Comparison of ENCODE assay signal across 11 cellular contexts in genomic region chr1:243730499-243731150, GRCh38.
DNase-seq lines count a peak whose midpoint lies in the region; ATAC-seq and TF ChIP-seq lines count a peak whose summit lies in the region.
"Had no signal": no experiment of that assay in that cellular context is flagged by ENCODE, and none has a peak within 500 bp of the region (broad histone marks: within the 10 kb centered on the region; RNA-seq: fewer than 3 reads in every experiment).

No MANE protein-coding gene starts in this region.

- DNase-seq in DND-41 (peak; percentile 23), NOMO-1 treated with dmso at 0.1 percent for 144 hours (lab: John Stamatoyannopoulos, UW; ENCODE audit: unreplicated experiment) (peak; percentile 44), endodermal cell (no peak), GOT3 (lab: John Stamatoyannopoulos, UW) (no peak), GM13977 (ENCODE audit: low spot score) (no peak), glomerular visceral epithelial cell (ENCODE audit: extremely low spot score) (no peak), NCI-H187 (lab: John Stamatoyannopoulos, UW) (no peak)
- DNase-seq: effector memory CD4-positive, alpha-beta T cell; T-helper 2 cell; uterus had no signal

- no peak overlapping the region for H3K4me2 ChIP-seq in DND-41 (ENCODE audit: insufficient read depth, low read length)

- peaks cover 8% of the 10 kb centered on the region for H3K9me3 Mint-ChIP-seq in endodermal cell

- 95 to 96% methylated on average over 11 to 23 of the region's 23 CpGs for WGBS in endodermal cell (ENCODE audit: insufficient coverage in 1 of 2, insufficient read length in 1 of 2), 2 experiments

- no peak overlapping the region for H3K27ac Mint-ChIP-seq in endodermal cell

- peak; percentile 53; the same call in 2 of the 3 replicates for ATAC-seq in DND-41 (ENCODE audit: insufficient read depth, low read depth)

- H3K36me3 ChIP-seq in DND-41 (ENCODE audit: insufficient read depth, low read length) (peaks cover 16% of the 10 kb centered on the region), endodermal cell (ENCODE audit: control insufficient read depth, insufficient read depth, low read length) (no peaks in the 10 kb centered on the region), neutrophil (no peaks in the 10 kb centered on the region)
- H3K36me3 ChIP-seq: uterus had no signal

- H4K20me1 ChIP-seq in DND-41 (ENCODE audit: insufficient read depth, low read length) = 0 out of 2 replicates have a peak, but pooled peaks cover 6% of the 10 kb centered on the region

- H3K9ac ChIP-seq in DND-41 (ENCODE audit: low read depth, low read length) (no peak overlapping the region), endodermal cell (ENCODE audit: extremely low read depth, low read length, poor library complexity, severe bottlenecking) (no peak overlapping the region)

- TF ChIP-seq CTCF in DND-41 (IDR thresholded peaks at IDR 0.05; ENCODE audit: borderline replicate concordance, extremely low read depth, low read length, poor library complexity, severe bottlenecking) (no peak), endodermal cell (conservative IDR thresholded peaks at IDR 0.05) (no peak), neutrophil (IDR thresholded peaks at IDR 0.05) (no peak), GM13977 (IDR thresholded peaks at IDR 0.05; ENCODE audit: extremely low read depth, insufficient read depth, missing control alignments) (no peak)

- H3K27me3 ChIP-seq in DND-41 (ENCODE audit: insufficient read depth, low read length, poor library complexity) = no peaks in the 10 kb centered on the region
- H3K27me3 ChIP-seq in endodermal cell (ENCODE audit: control insufficient read depth, insufficient read depth, low read length, poor library complexity, severe bottlenecking) = no peaks in the 10 kb centered on the region
- H3K27me3 ChIP-seq in neutrophil = no peaks in the 10 kb centered on the region
- H3K27me3 ChIP-seq: uterus had no signal

- peaks cover 5% of the 10 kb centered on the region for H3K4me1 Mint-ChIP-seq in endodermal cell

- H3K27ac ChIP-seq in DND-41 (ENCODE audit: low read length) (no peak overlapping the region), endodermal cell (ENCODE audit: low read depth, low read length) (peak overlapping the region; percentile 11), neutrophil (peak overlapping the region; percentile 77)
- H3K27ac ChIP-seq: uterus had no signal

- in situ Hi-C loops in GM13977 (cut with MboI; ENCODE audit: low pct_unique_long_range_greater_than_20kb, low sequenced_read_pairs, unreplicated experiment) = loop anchor here (25.0 kb wide), 1 partner anchor 393 kb away; no protein-coding TSS in a partner anchor

- H3K9me3 ChIP-seq in DND-41 (ENCODE audit: insufficient read depth, low read length, severe bottlenecking) (no peaks in the 10 kb centered on the region), endodermal cell (ENCODE audit: control insufficient read depth, low read length) (peaks cover 7% of the 10 kb centered on the region), neutrophil (no peaks in the 10 kb centered on the region)
- H3K9me3 ChIP-seq: uterus had no signal

- H2AFZ ChIP-seq in DND-41 (ENCODE audit: low read depth, low read length) = no peak overlapping the region

- peaks cover 12% of the 10 kb centered on the region for H3K36me3 Mint-ChIP-seq in endodermal cell (ENCODE audit: low read depth)

- H3K4me3 Mint-ChIP-seq in endodermal cell = no peak overlapping the region

- H3K4me3 ChIP-seq in DND-41 (ENCODE audit: low read depth in 1 of 2, low read length in 2 of 2) (no peak overlapping the region), endodermal cell (ENCODE audit: low read length) (no peak overlapping the region), neutrophil (ENCODE audit: low read depth in 1 of 2, low read length in 1 of 2) (peak overlapping the region; percentile 29 to 30)
- H3K4me3 ChIP-seq: uterus had no signal

- H3K4me1 ChIP-seq in DND-41 (ENCODE audit: insufficient read depth, low read length) (no peaks in the 10 kb centered on the region), endodermal cell (ENCODE audit: control insufficient read depth, insufficient read depth, low read length) (no peaks in the 10 kb centered on the region), neutrophil (ENCODE audit: control insufficient read depth in 1 of 2, insufficient read depth in 1 of 2, low read depth in 1 of 2, low read length in 1 of 2) (peaks cover 85 to 89% of the 10 kb centered on the region in 2 experiments)

- H3K79me2 ChIP-seq in DND-41 (ENCODE audit: insufficient read depth, low read length) = peaks cover 4% of the 10 kb centered on the region; the same call in 1 of the 2 replicates

- no peaks in the 10 kb centered on the region for H3K27me3 Mint-ChIP-seq in endodermal cell (ENCODE audit: insufficient read depth)

Comparison
In these comparisons a context has a peak if more than half of its experiments do, and no peak if none do; other contexts are left out.
1. DNase-seq: peak in DND-41 (single experiment) and NOMO-1 treated with dmso at 0.1 percent for 144 hours (single experiment); none in endodermal cell (single experiment), GOT3 (single experiment), GM13977 (single experiment), glomerular visceral epithelial cell (single experiment) and NCI-H187 (0 of 2).
2. H3K4me3 ChIP-seq: peak in neutrophil (2 of 2); none in DND-41 (0 of 2) and endodermal cell (single experiment).